ENCODE assay signal across 10 cellular contexts in the genomic region with DNA sequence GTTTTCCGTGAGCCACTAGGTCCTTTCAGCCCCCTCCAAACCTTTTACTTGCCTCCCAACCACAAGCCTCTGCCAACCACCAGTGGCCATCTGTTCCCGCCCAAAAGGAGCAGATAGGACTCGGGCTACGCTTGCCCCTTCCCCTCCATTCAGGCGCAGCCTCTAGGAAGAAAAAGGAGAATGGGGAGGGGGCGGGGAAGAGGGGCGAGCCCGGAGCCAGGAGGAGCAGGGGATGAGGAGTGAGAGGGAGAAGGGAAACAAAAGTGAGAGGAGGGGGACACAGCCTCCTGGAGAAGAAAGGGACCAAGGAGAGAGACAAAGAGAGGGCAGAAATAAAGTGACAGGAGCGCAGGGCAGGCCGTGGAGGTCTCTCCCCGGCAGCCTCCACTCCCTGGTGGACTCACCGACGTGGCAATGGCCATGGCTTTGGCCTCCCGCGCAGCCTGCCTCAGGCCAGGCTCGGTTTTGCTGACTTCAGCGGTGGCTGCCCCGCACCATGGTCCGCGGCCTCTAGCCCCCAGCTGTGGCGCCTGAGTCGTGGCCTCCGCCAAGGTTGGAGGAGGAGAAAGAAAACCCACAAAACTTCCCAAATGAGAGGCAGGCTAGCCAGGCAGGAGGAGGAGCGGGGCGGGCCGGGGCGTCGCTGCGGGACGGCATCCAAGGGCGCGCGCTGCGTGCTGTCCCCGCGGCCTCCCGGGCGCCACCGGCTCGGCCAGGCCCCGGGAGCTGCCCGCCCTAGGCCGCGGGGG. TPM values are rescaled to one million over a fixed set of nuclear protein-coding genes. Genes with fewer than 3 reads are reported as not detected.
DNase-seq lines count a peak whose midpoint lies in the region; ATAC-seq and TF ChIP-seq lines count a peak whose summit lies in the region.
"Had no signal": no experiment of that assay in that cellular context is flagged by ENCODE, and none has a peak within 500 bp of the region (broad histone marks: within the 10 kb centered on the region; RNA-seq: fewer than 3 reads in every experiment).

Gene EFS, minus strand, starts transcription at position 569 of the 749 bp plus-strand sequence. Its CDS starts 147 bp downstream, at position 422.

- in situ Hi-C loops in mammary epithelial cell (cut with MboI; ENCODE audit: low sequenced_read_pairs in 2 of 2): loop anchor here in 1 of 2 donors (10.0 kb wide), 1 partner anchor 100 kb away; no protein-coding TSS in a partner anchor

- H3K36me3 ChIP-seq in ES-I3 (ENCODE audit: insufficient read depth, low read length) (no peaks in the 10 kb centered on the region), mammary epithelial cell (ENCODE audit: insufficient read depth, low read length) (no peaks in the 10 kb centered on the region), iPS-15b (ENCODE audit: control insufficient read depth, insufficient read depth, low read length) (peaks cover 4% of the 10 kb centered on the region), rectal smooth muscle tissue (ENCODE audit: control insufficient read depth, insufficient read depth, low read length) (no peaks in the 10 kb centered on the region)

- peaks cover 13% of the 10 kb centered on the region for H3K4me1 ChIP-seq in ES-I3 (ENCODE audit: insufficient read depth, low read length)
- H3K4me1 ChIP-seq in mammary epithelial cell (ENCODE audit: insufficient read depth, low read length): peaks cover 22% of the 10 kb centered on the region
- H3K4me1 ChIP-seq in iPS-15b (ENCODE audit: control insufficient read depth, insufficient read depth, low read length): peaks cover 12% of the 10 kb centered on the region
- peaks cover 16% of the 10 kb centered on the region for H3K4me1 ChIP-seq in rectal smooth muscle tissue (ENCODE audit: control insufficient read depth, insufficient read depth, low read length)

- H3K27ac ChIP-seq in mammary epithelial cell (ENCODE audit: insufficient read depth, low read depth, low read length): no peak within 1 kb of the TSS
- peak within 1 kb of the TSS; percentile 92 for H3K27ac ChIP-seq in rectal smooth muscle tissue (ENCODE audit: low read depth, low read length)

- no TSS peak for BruUV-seq in mammary epithelial cell (replicated peaks; lab: Mats Ljungman, UMichigan)

- no peaks in the 10 kb centered on the region for H3K79me2 ChIP-seq in mammary epithelial cell (ENCODE audit: insufficient read depth, low read length)

- dilution Hi-C loops in mammary epithelial cell (cut with HindIII; ENCODE audit: low sequenced_read_pairs): loop anchor here (5.0 kb wide), 3 partner anchors 37 to 102 kb away; partner anchors contain the start of gene MYH7

- peak within 1 kb of the TSS; percentile 93 for H2AFZ ChIP-seq in mammary epithelial cell (ENCODE audit: low read depth, low read length)

- ATAC-seq in HG03097 (IDR thresholded peaks at IDR 0.05; ENCODE audit: low FRiP score, unreplicated experiment): no peak
- no peak for ATAC-seq in HG03521 (IDR thresholded peaks at IDR 0.05; ENCODE audit: unreplicated experiment)
- ATAC-seq in GM19351 (IDR thresholded peaks at IDR 0.05; ENCODE audit: unreplicated experiment): no peak

- intact Hi-C loops in mammary epithelial cell (cut with micrococcal nuclease): no loop called here

- peak within 1 kb of the TSS; percentile 89 for H3K9ac ChIP-seq in ES-I3 (ENCODE audit: low read depth, low read length)
- H3K9ac ChIP-seq in mammary epithelial cell (ENCODE audit: insufficient read depth, low read length): no peak within 1 kb of the TSS
- H3K9ac ChIP-seq in iPS-15b (ENCODE audit: low read depth, low read length): peak within 1 kb of the TSS; percentile 76
- H3K9ac ChIP-seq in rectal smooth muscle tissue (ENCODE audit: low read length): peak within 1 kb of the TSS; percentile 74

- H3K9me3 ChIP-seq in ES-I3 (ENCODE audit: control insufficient read depth, insufficient read depth, low read length): no peaks in the 10 kb centered on the region
- H3K9me3 ChIP-seq in mammary epithelial cell (replicated peaks; ENCODE audit: insufficient read depth, low read length): no peaks in the 10 kb centered on the region
- no peaks in the 10 kb centered on the region for H3K9me3 ChIP-seq in iPS-15b (ENCODE audit: control insufficient read depth, insufficient read depth, low read length)

- TF ChIP-seq CTCF in mammary epithelial cell (conservative IDR thresholded peaks at IDR 0.05 in 1 of 2, IDR thresholded peaks at IDR 0.05 in 1 of 2; ENCODE audit: extremely low read depth in 1 of 2, insufficient read depth in 1 of 2, low read depth in 1 of 2, low read length in 2 of 2): no peak

- peaks cover 7% of the 10 kb centered on the region for H3K27me3 ChIP-seq in mammary epithelial cell (ENCODE audit: insufficient read depth, low read length)
- H3K27me3 ChIP-seq in iPS-15b (ENCODE audit: control insufficient read depth, insufficient read depth, low read length): peaks cover 33% of the 10 kb centered on the region
- H3K27me3 ChIP-seq in rectal smooth muscle tissue (ENCODE audit: control insufficient read depth, insufficient read depth, low read length): peaks cover 10% of the 10 kb centered on the region

- H4K20me1 ChIP-seq in mammary epithelial cell (ENCODE audit: insufficient read depth, low read length): no peaks in the 10 kb centered on the region

- CTCF ChIA-PET in mammary epithelial cell (lab: Charles Lee; ENCODE audit: low non-redundant PET): no interaction called here

- H3K4me2 ChIP-seq in mammary epithelial cell (ENCODE audit: insufficient read depth, low read depth, low read length): peak within 1 kb of the TSS; percentile 77

- H3K4me3 ChIP-seq in mammary epithelial cell (replicated peaks in 1 of 3; ENCODE audit: insufficient read depth in 1 of 3, low read depth in 2 of 3, low read length in 3 of 3): peak within 1 kb of the TSS in 2 of 3 experiments; percentile 2 to 34
- peak within 1 kb of the TSS; percentile 78 for H3K4me3 ChIP-seq in iPS-15b (ENCODE audit: low read depth, low read length)
- H3K4me3 ChIP-seq in rectal smooth muscle tissue (ENCODE audit: low read length): peak within 1 kb of the TSS; percentile 76
- H3K4me3 ChIP-seq: K562 had no signal

- WGBS in mammary epithelial cell (ENCODE audit: low coverage, missing lambda C conversion rate): 23% methylated on average over 11 of the region's 44 CpGs

- DNase-seq in mammary epithelial cell: no peak
- DNase-seq in GM19238 (ENCODE audit: insufficient read length, low spot score): no peak
- DNase-seq: activated CD4-positive, alpha-beta T cell treated with anti-CD3 and anti-CD28 coated beads, Interleukin-2, amount 10 ng/mL, durations not matched to agents 7 days and 5 days had no signal

RNA-seq across cellular contexts. Expression of gene EFS, which starts in this region (rescaled TPM):
- total RNA-seq in mammary epithelial cell: 1 to 10 TPM; 1.4 to 6.2 TPM
- polyA plus RNA-seq in mammary epithelial cell: 0.37 TPM
- not detected for polyA minus RNA-seq in mammary epithelial cell
- total RNA-seq: activated CD4-positive, alpha-beta T cell treated with anti-CD3 and anti-CD28 coated beads, Interleukin-2, amount 10 ng/mL, durations not matched to agents 7 days and 5 days; K562 had no signal

Comparison
In these comparisons a context has a peak if more than half of its experiments do, and no peak if none do; other contexts are left out.
1. H3K4me3 ChIP-seq: peak in every context shown above with its lines; median percentile 78 in iPS-15b; 76 in rectal smooth muscle tissue; 18 in mammary epithelial cell.